8 cellular contexts compared by ENCODE assay signal in the genomic region with DNA sequence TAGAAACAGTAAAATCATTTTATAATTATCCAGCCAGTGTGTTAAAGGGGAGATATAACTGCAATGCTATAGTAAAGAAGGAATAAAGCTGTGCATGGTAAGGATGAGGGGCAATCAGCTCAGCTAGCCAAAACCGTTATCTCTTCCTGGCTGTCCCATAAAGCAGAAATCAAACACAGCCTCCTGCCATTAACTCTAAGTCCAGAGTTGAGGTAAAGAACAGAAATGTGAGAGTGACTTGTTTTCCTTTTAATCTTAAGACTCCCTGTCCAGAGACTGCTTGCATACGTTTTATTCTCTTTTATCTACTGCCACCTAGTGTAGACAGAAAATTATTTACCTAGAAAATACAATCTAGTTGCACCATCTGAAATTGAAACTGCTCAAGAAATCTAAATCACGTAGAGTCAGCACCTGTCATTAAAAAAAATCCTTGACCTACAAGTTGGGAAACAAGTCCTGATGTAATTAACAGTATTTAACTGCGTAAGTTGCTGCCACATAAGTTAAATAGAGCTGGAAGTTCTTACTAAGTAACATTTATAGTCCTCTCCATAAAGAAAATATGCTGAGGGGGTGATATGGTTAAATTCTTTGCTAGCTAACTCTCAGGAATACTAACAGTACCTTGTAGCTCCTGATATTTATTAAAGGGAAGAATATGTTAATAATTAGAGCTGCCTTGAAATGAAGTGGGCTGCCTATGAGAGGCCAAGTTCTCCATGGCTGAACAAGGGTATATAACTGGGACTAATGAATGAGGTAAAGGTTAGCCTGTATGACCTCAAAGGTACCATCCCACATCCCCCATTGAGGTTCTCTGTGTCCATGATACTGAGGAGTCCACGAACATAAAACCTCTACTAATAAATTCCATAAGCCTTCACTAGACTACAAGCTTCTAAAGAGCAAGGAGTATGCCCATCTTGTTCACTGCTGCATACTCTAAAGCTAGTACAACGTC.
DNase-seq lines count a peak whose midpoint lies in the region; ATAC-seq, FAIRE-seq and TF ChIP-seq lines count a peak whose summit lies in the region.

No MANE protein-coding gene starts in this region.

- H3K4me3 ChIP-seq in GM12878, result no peak overlapping the region

- CTCF ChIA-PET in GM12878 (lab: Yijun Ruan, JAX), result interaction anchor here (0.6 to 5.6 kb wide), 39 partner anchors 9 to 1350 kb away, joined by 3 to 94 read pairs (median 4); a partner anchor contains a TSS

- RAD21 ChIA-PET in GM12878 (lab: Charles Lee; ENCODE audit: unreplicated experiment), result interaction anchor here (0.7 to 2.6 kb wide), 6 partner anchors 10 to 444 kb away, joined by 3 to 31 read pairs (median 3); no protein-coding TSS in a partner anchor

- TF ChIP-seq RAD21 in GM12878 (IDR thresholded peaks at IDR 0.05; ENCODE audit: insufficient read depth, low read depth, low read length), result peak; percentile 90

- BruUV-seq in GM12878 (replicated peaks; lab: Mats Ljungman, UMichigan), result no TSS peak

- FAIRE-seq in GM12878 (lab: Jason Lieb, UNC), result peak; percentile 96

- H4K20me1 ChIP-seq in GM12878 (ENCODE audit: control insufficient read depth, insufficient read depth), result no peaks in the 10 kb centered on the region

- H3K36me3 Mint-ChIP-seq in stimulated activated effector memory CD8-positive, alpha-beta T cell treated with anti-CD3 and anti-CD28 coated beads, Interleukin-12 subunit alpha, Interleukin-12 subunit beta, amount 100 ng/mL, for 72 hours, result peaks cover 68% of the 10 kb centered on the region

- H3K36me3 ChIP-seq in GM12878 (ENCODE audit: control insufficient read depth in 2 of 2, insufficient read depth in 2 of 2, low read length in 1 of 2), result no peaks in the 10 kb centered on the region

- TF ChIP-seq POLR2A in GM12878 (IDR thresholded peaks at IDR 0.05; ENCODE audit: low read depth, low read length), result no peak

- H3K4me2 ChIP-seq in GM12878 (ENCODE audit: control insufficient read depth, insufficient read depth), result peak overlapping the region; percentile 33; the same call in 1 of the 2 replicates

- intact Hi-C loops in GM12878 (cut with micrococcal nuclease; ENCODE audit: unreplicated experiment), result loop anchor here (1.0 kb wide), 2 partner anchors 411 to 443 kb away; no protein-coding TSS in a partner anchor

- no peak for TF ChIP-seq EP300 in GM12878 (IDR thresholded peaks at IDR 0.05; ENCODE audit: borderline replicate concordance in 1 of 2, control insufficient read depth in 1 of 2, low read depth in 2 of 2, low read length in 2 of 2)

- POLR2A ChIA-PET in GM12878 (lab: Charles Lee), result no interaction called here

- H3K27me3 ChIP-seq in GM12878 (replicated peaks in 1 of 2; ENCODE audit: control insufficient read depth in 2 of 2, insufficient read depth in 2 of 2, low read length in 1 of 2), result no peaks in the 10 kb centered on the region

- ATAC-seq in GM21390 (IDR thresholded peaks at IDR 0.05; ENCODE audit: unreplicated experiment) (peak; percentile 96), HG03575 (IDR thresholded peaks at IDR 0.05; ENCODE audit: extremely low read depth, insufficient number of reproducible peaks, low FRiP score, unreplicated experiment) (peak; percentile 95), GM12878 (peak; percentile 97)
- peak; percentile 92 for ATAC-seq in stimulated activated effector memory CD8-positive, alpha-beta T cell treated with anti-CD3 and anti-CD28 coated beads, Interleukin-12 subunit alpha, Interleukin-12 subunit beta, amount 100 ng/mL, for 72 hours

- peaks cover 26% of the 10 kb centered on the region for H3K4me1 Mint-ChIP-seq in stimulated activated effector memory CD8-positive, alpha-beta T cell treated with anti-CD3 and anti-CD28 coated beads, Interleukin-12 subunit alpha, Interleukin-12 subunit beta, amount 100 ng/mL, for 72 hours

- TF ChIP-seq CTCF in GM12878 (IDR thresholded peaks at IDR 0.05 in 2 of 3, conservative IDR thresholded peaks at IDR 0.05 in 1 of 3; ENCODE audit: control insufficient read depth in 2 of 3, extremely low read depth in 1 of 3, insufficient read depth in 1 of 3, low read depth in 3 of 3, low read length in 3 of 3), result peak; percentile 30 to 68 (median 55); a peak in 5 of 6 replicates

- H3K9me3 ChIP-seq in GM12878 (replicated peaks; ENCODE audit: control insufficient read depth, insufficient read depth, low read length), result no peaks in the 10 kb centered on the region

- SMC1A ChIA-PET in GM12878 (lab: Charles Lee; ENCODE audit: uncharacterized antibody, unreplicated experiment), result interaction anchor here (0.6 to 3.3 kb wide), 21 partner anchors 9 to 1307 kb away, joined by 3 to 23 read pairs (median 4); a partner anchor contains a TSS

- no peaks in the 10 kb centered on the region for H3K79me2 ChIP-seq in GM12878 (ENCODE audit: control insufficient read depth, insufficient read depth, low read length)

- no peaks in the 10 kb centered on the region for H3K9me3 Mint-ChIP-seq in stimulated activated effector memory CD8-positive, alpha-beta T cell treated with anti-CD3 and anti-CD28 coated beads, Interleukin-12 subunit alpha, Interleukin-12 subunit beta, amount 100 ng/mL, for 72 hours

- WGBS in GM12878 (ENCODE audit: insufficient coverage, insufficient replicate concordance, low lambda C conversion rate, missing lambda C conversion rate), result 13% methylated on average over 6 of the region's 6 CpGs

- no peaks in the 10 kb centered on the region for H3K4me1 ChIP-seq in GM12878 (ENCODE audit: control insufficient read depth, insufficient read depth, low read length)

- DNase-seq in EH (ENCODE audit: low read depth) (peak; percentile 77), NCI-H82 treated with DMSO at 0.1 percent for 48 hours (lab: John Stamatoyannopoulos, UW; ENCODE audit: unreplicated experiment) (peak; percentile 27), GM12878 (ENCODE audit: low read depth, low spot score) (no peak), iPS-NIHi7 (ENCODE audit: extremely low spot score) (peak; percentile 47), middle frontal gyrus (ENCODE audit: extremely low spot score, low spot score) (no peak)
- DNase-seq in stimulated activated effector memory CD8-positive, alpha-beta T cell treated with anti-CD3 and anti-CD28 coated beads, Interleukin-12 subunit alpha, Interleukin-12 subunit beta, amount 100 ng/mL, for 72 hours (ENCODE audit: low spot score in 2 of 2), result no peak

- no peak overlapping the region for H3K27ac ChIP-seq in GM12878 (ENCODE audit: control insufficient read depth, insufficient read depth)

- H2AFZ ChIP-seq in GM12878 (ENCODE audit: control insufficient read depth, low read depth, low read length), result peak overlapping the region; percentile 26

- in situ Hi-C loops in GM12878 (cut with MboI), result loop anchor here (5.0 kb wide), 1 partner anchor 445 kb away; no protein-coding TSS in a partner anchor

- H3K27ac Mint-ChIP-seq in stimulated activated effector memory CD8-positive, alpha-beta T cell treated with anti-CD3 and anti-CD28 coated beads, Interleukin-12 subunit alpha, Interleukin-12 subunit beta, amount 100 ng/mL, for 72 hours, result peak overlapping the region; percentile 50

- H3K9ac ChIP-seq in GM12878 (ENCODE audit: control insufficient read depth, insufficient read depth, low read length), result no peak overlapping the region

- peak overlapping the region; percentile 37 for H3K4me3 Mint-ChIP-seq in stimulated activated effector memory CD8-positive, alpha-beta T cell treated with anti-CD3 and anti-CD28 coated beads, Interleukin-12 subunit alpha, Interleukin-12 subunit beta, amount 100 ng/mL, for 72 hours

TF ChIP-seq in GM12878, 131 proteins besides CTCF, POLR2A, EP300 and RAD21:
- no peak for TF ChIP-seq FOXM1 (IDR thresholded peaks at IDR 0.05; ENCODE audit: low read depth, low read length)
- peak; percentile 87 for TF ChIP-seq SMC3 (IDR thresholded peaks at IDR 0.05; ENCODE audit: borderline replicate concordance, low read length)

Comparison
In these comparisons a context has a peak if more than half of its experiments do, and no peak if none do; other contexts are left out.
1. DNase-seq: peak in EH (single experiment), NCI-H82 treated with DMSO at 0.1 percent for 48 hours (single experiment) and iPS-NIHi7 (single experiment); none in GM12878 (single experiment), stimulated activated effector memory CD8-positive, alpha-beta T cell treated with anti-CD3 and anti-CD28 coated beads, Interleukin-12 subunit alpha, Interleukin-12 subunit beta, amount 100 ng/mL, for 72 hours (0 of 2) and middle frontal gyrus (single experiment).
2. Peak in every context shown above with its lines, with median percentiles within 50 percentile points of each other: ATAC-seq.